Comparison of ENCODE assay signal across 1 cellular context in genomic region chr2:177593448-177593847, GRCh38.
A peak's percentile ranks its signal among the peaks of the same experiment; 100 is the strongest.
TF ChIP-seq lines count a peak whose summit lies in the region.

No MANE protein-coding gene starts in this region.

TF ChIP-seq in HepG2, 621 proteins besides CTCF, POLR2A, EP300 and RAD21 (continued from another document and continues in another):
- TF ChIP-seq ZNF556 (CRISPR knock-in tag; IDR thresholded peaks at IDR 0.05; ENCODE audit: borderline replicate concordance) (0 out of 2 replicates have a peak, but pooled peaks have one; percentile 39), ZSCAN9 (CRISPR knock-in tag; IDR thresholded peaks at IDR 0.05; ENCODE audit: borderline replicate concordance) (no peak), IRX3 (CRISPR knock-in tag; IDR thresholded peaks at IDR 0.05; ENCODE audit: borderline replicate concordance, low read depth) (no peak), ZEB1 (IDR thresholded peaks at IDR 0.05; ENCODE audit: insufficient replicate concordance, low read depth) (no peak), ZFY (CRISPR knock-in tag; IDR thresholded peaks at IDR 0.05) (no peak), ZNF430 (CRISPR knock-in tag; IDR thresholded peaks at IDR 0.05) (no peak), PHF5A (CRISPR knock-in tag; IDR thresholded peaks at IDR 0.05; ENCODE audit: low read depth, unreplicated experiment) (no peak), ZMYM3 (CRISPR knock-in tag; IDR thresholded peaks at IDR 0.05) (no peak), THAP9 (CRISPR knock-in tag; IDR thresholded peaks at IDR 0.05; ENCODE audit: borderline replicate concordance) (peak; percentile 33; the same call in 1 of the 2 replicates), HNF1A (IDR thresholded peaks at IDR 0.05; ENCODE audit: low read depth) (no peak), HNF1A (CRISPR knock-in tag; IDR thresholded peaks at IDR 0.05; ENCODE audit: borderline replicate concordance) (0 out of 2 replicates have a peak, but pooled peaks have one; percentile 48), ZNF362 (CRISPR knock-in tag; IDR thresholded peaks at IDR 0.05; ENCODE audit: borderline replicate concordance) (0 out of 2 replicates have a peak, but pooled peaks have one; percentile 16), BORCS8-MEF2B (CRISPR knock-in tag; IDR thresholded peaks at IDR 0.05) (no peak), ZXDC (CRISPR knock-in tag; IDR thresholded peaks at IDR 0.05) (no peak), ZNF710 (CRISPR knock-in tag; IDR thresholded peaks at IDR 0.05; ENCODE audit: borderline replicate concordance) (no peak), SRSF4 (IDR thresholded peaks at IDR 0.05; ENCODE audit: low read depth, low read length, poor library complexity, severe bottlenecking) (no peak), ZNF567 (CRISPR knock-in tag; IDR thresholded peaks at IDR 0.05; ENCODE audit: borderline replicate concordance) (no peak), BRD4 (CRISPR knock-in tag; IDR thresholded peaks at IDR 0.05) (no peak), ZNF569 (CRISPR knock-in tag; IDR thresholded peaks at IDR 0.05; ENCODE audit: borderline replicate concordance) (no peak), MTA3 (CRISPR knock-in tag; IDR thresholded peaks at IDR 0.05) (no peak), YEATS4 (CRISPR knock-in tag; IDR thresholded peaks at IDR 0.05; ENCODE audit: borderline replicate concordance) (no peak), NR2F1 (CRISPR knock-in tag; IDR thresholded peaks at IDR 0.05) (no peak), ZSCAN29 (CRISPR knock-in tag; conservative IDR thresholded peaks at IDR 0.05) (0 out of 2 replicates have a peak, but pooled peaks have one; percentile 50), ZMYM4 (CRISPR knock-in tag; IDR thresholded peaks at IDR 0.05) (peak; percentile 12; the same call in 1 of the 2 replicates), TEAD3 (CRISPR knock-in tag; optimal IDR thresholded peaks at IDR 0.05; ENCODE audit: borderline replicate concordance) (peak; percentile 19), TBX2 (CRISPR knock-in tag; IDR thresholded peaks at IDR 0.05; ENCODE audit: borderline replicate concordance) (no peak), ZNF549 (CRISPR knock-in tag; IDR thresholded peaks at IDR 0.05) (no peak), ZNF33B (CRISPR knock-in tag; IDR thresholded peaks at IDR 0.05) (no peak), UBTF (CRISPR knock-in tag; IDR thresholded peaks at IDR 0.05) (no peak), PATZ1 (CRISPR knock-in tag; IDR thresholded peaks at IDR 0.05) (no peak), ZSCAN31 (CRISPR knock-in tag; IDR thresholded peaks at IDR 0.05; ENCODE audit: low read depth) (no peak), ZNF770 (CRISPR knock-in tag; IDR thresholded peaks at IDR 0.05) (no peak), TOPORS (CRISPR knock-in tag; IDR thresholded peaks at IDR 0.05) (no peak)
